24 cellular contexts compared by ENCODE assay signal in genomic region chr1:34578306-34578705, GRCh38.
DNase-seq lines count a peak whose midpoint lies in the region; ATAC-seq, FAIRE-seq and TF ChIP-seq lines count a peak whose summit lies in the region.
"Had no signal": no experiment of that assay in that cellular context is flagged by ENCODE, and none has a peak within 500 bp of the region (broad histone marks: within the 10 kb centered on the region; RNA-seq: fewer than 3 reads in every experiment).

No MANE protein-coding gene starts in this region.

- in situ Hi-C loops in HepG2 (cut with HindIII; ENCODE audit: extremely low pct_ligation_motif_present, low pct_unique_long_range_greater_than_20kb) = no loop called here

- H3K4me1 ChIP-seq in endodermal cell (ENCODE audit: control insufficient read depth, insufficient read depth, low read length) (no peaks in the 10 kb centered on the region), HepG2 (ENCODE audit: insufficient read depth, low read length) (peaks cover 21% of the 10 kb centered on the region), right lobe of liver (peaks cover 0 to 12% (median 2%) of the 10 kb centered on the region in 4 donors)
- H3K4me1 ChIP-seq: A549; BLaER1 treated with 17β-estradiol and CSF1 and Interleukin-3, amounts not matched to agents 10 nM and 100 nM; Caco-2 had no signal

- H3K4me3 ChIP-seq in endodermal cell (ENCODE audit: low read length) = no peak overlapping the region
- no peak overlapping the region for H3K4me3 ChIP-seq in HepG2 (replicated peaks in 1 of 3; ENCODE audit: insufficient read depth in 1 of 3, low read depth in 2 of 3, low read length in 3 of 3)
- no peak overlapping the region for H3K4me3 ChIP-seq in right lobe of liver
- H3K4me3 ChIP-seq in coronary artery = no peak overlapping the region
- H3K4me3 ChIP-seq: A549; BLaER1 treated with 17β-estradiol and CSF1 and Interleukin-3, amounts not matched to agents 10 nM and 100 nM; GM12878 had no signal

- H3K27me3 ChIP-seq in endodermal cell (ENCODE audit: control insufficient read depth, insufficient read depth, low read length, poor library complexity, severe bottlenecking) (no peaks in the 10 kb centered on the region), HepG2 (ENCODE audit: control insufficient read depth in 1 of 2, insufficient read depth in 2 of 2, low read length in 2 of 2) (no peaks in the 10 kb centered on the region; a peak in 2 of 5 replicates), right lobe of liver (no peaks in the 10 kb centered on the region)
- H3K27me3 ChIP-seq: BLaER1 treated with 17β-estradiol and CSF1 and Interleukin-3, amounts not matched to agents 10 nM and 100 nM had no signal

- no peak for TF ChIP-seq CTCF in endodermal cell (conservative IDR thresholded peaks at IDR 0.05)
- no peak for TF ChIP-seq CTCF in HepG2 (CRISPR knock-in tag; IDR thresholded peaks at IDR 0.05)
- TF ChIP-seq CTCF in right lobe of liver (IDR thresholded peaks at IDR 0.05) = no peak
- TF ChIP-seq CTCF in coronary artery (IDR thresholded peaks at IDR 0.05) = no peak

- H3K9ac ChIP-seq in endodermal cell (ENCODE audit: extremely low read depth, low read length, poor library complexity, severe bottlenecking) (no peak overlapping the region), HepG2 (ENCODE audit: insufficient read depth, low read depth, low read length) (no peak overlapping the region)
- H3K9ac ChIP-seq: BLaER1 treated with 17β-estradiol and CSF1 and Interleukin-3, amounts not matched to agents 10 nM and 100 nM had no signal

- CTCF ChIA-PET in HepG2 (lab: Yijun Ruan, JAX; ENCODE audit: low intra/inter-chr PET ratio, low total read pairs) = no interaction called here
- CTCF ChIA-PET in activated CD4-positive, alpha-beta memory T cell treated with anti-CD3 and anti-CD28 coated beads, Interleukin-2, amount 10 ng/mL, durations not matched to agents 7 days and 5 days (lab: Charles Lee) = no interaction called here

- TF ChIP-seq RAD21 in HepG2 (CRISPR knock-in tag; IDR thresholded peaks at IDR 0.05) = no peak

- peak; percentile 8 for DNase-seq in endodermal cell
- no peak for DNase-seq in HepG2 (ENCODE audit: low spot score)
- no peak for DNase-seq in right lobe of liver
- no peak for DNase-seq in coronary artery (ENCODE audit: low spot score)
- DNase-seq in activated CD4-positive, alpha-beta memory T cell treated with anti-CD3 and anti-CD28 coated beads, Interleukin-2, amount 10 ng/mL, durations not matched to agents 7 days and 5 days = no peak
- DNase-seq: AML-193; Caco-2; Calu3; CD4-positive, alpha-beta T cell; CD8-positive, alpha-beta T cell; DMS53; DMS79; DND-41; EL; GDM1 had no signal

- no peak overlapping the region for H2AFZ ChIP-seq in HepG2 (ENCODE audit: low read length)

- no peak overlapping the region for H3K27ac ChIP-seq in endodermal cell (ENCODE audit: low read depth, low read length)
- no peak overlapping the region for H3K27ac ChIP-seq in HepG2 (ENCODE audit: extremely low read length, insufficient read depth, low read length)
- peak overlapping the region in 1 of 3 donors; percentile 5 for H3K27ac ChIP-seq in right lobe of liver
- H3K27ac ChIP-seq in coronary artery = no peak overlapping the region
- H3K27ac ChIP-seq: 22Rv1; A549; BLaER1 treated with 17β-estradiol and CSF1 and Interleukin-3, amounts not matched to agents 10 nM and 100 nM; C4-2B had no signal

- H3K4me2 ChIP-seq in HepG2 (ENCODE audit: low read depth, low read length) = no peak overlapping the region
- H3K4me2 ChIP-seq: A549; BLaER1 treated with 17β-estradiol and CSF1 and Interleukin-3, amounts not matched to agents 10 nM and 100 nM had no signal

- no TSS peak for BruUV-seq in HepG2 (replicated peaks; lab: Mats Ljungman, UMichigan)

- no peaks in the 10 kb centered on the region for H3K36me3 Mint-ChIP-seq in endodermal cell (ENCODE audit: low read depth)
- H3K36me3 Mint-ChIP-seq in activated CD4-positive, alpha-beta memory T cell treated with anti-CD3 and anti-CD28 coated beads, Interleukin-2, amount 10 ng/mL, durations not matched to agents 7 days and 5 days (ENCODE audit: low read depth) = no peaks in the 10 kb centered on the region
- H3K36me3 Mint-ChIP-seq: CD8-positive, alpha-beta T cell had no signal

- H3K36me3 ChIP-seq in endodermal cell (ENCODE audit: control insufficient read depth, insufficient read depth, low read length) = no peaks in the 10 kb centered on the region
- no peaks in the 10 kb centered on the region for H3K36me3 ChIP-seq in HepG2 (replicated peaks in 1 of 2; ENCODE audit: control insufficient read depth in 1 of 2, insufficient read depth in 2 of 2, low read length in 2 of 2)
- H3K36me3 ChIP-seq in right lobe of liver = no peaks in the 10 kb centered on the region
- H3K36me3 ChIP-seq: BLaER1 treated with 17β-estradiol and CSF1 and Interleukin-3, amounts not matched to agents 10 nM and 100 nM had no signal

- POLR2A ChIA-PET in HepG2 (lab: Yijun Ruan, JAX) = no interaction called here
- POLR2A ChIA-PET in activated CD4-positive, alpha-beta memory T cell treated with anti-CD3 and anti-CD28 coated beads, Interleukin-2, amount 10 ng/mL, durations not matched to agents 7 days and 5 days (lab: Charles Lee) = no interaction called here

- H3K27ac Mint-ChIP-seq in endodermal cell = no peak overlapping the region
- H3K27ac Mint-ChIP-seq in activated CD4-positive, alpha-beta memory T cell treated with anti-CD3 and anti-CD28 coated beads, Interleukin-2, amount 10 ng/mL, durations not matched to agents 7 days and 5 days = no peak overlapping the region
- H3K27ac Mint-ChIP-seq: B cell; CD4-positive, alpha-beta T cell; CD8-positive, alpha-beta T cell had no signal

- FAIRE-seq in HepG2 (lab: Jason Lieb, UNC) = no peak
- FAIRE-seq: A549, D721Med, GM12878, GM12892, GM18507 had no signal

- H3K4me3 Mint-ChIP-seq in endodermal cell = no peak overlapping the region
- H3K4me3 Mint-ChIP-seq in activated CD4-positive, alpha-beta memory T cell treated with anti-CD3 and anti-CD28 coated beads, Interleukin-2, amount 10 ng/mL, durations not matched to agents 7 days and 5 days = no peak overlapping the region
- H3K4me3 Mint-ChIP-seq: B cell; CD4-positive, alpha-beta T cell; CD8-positive, alpha-beta T cell had no signal

- H3K9me3 Mint-ChIP-seq in endodermal cell = no peaks in the 10 kb centered on the region
- H3K9me3 Mint-ChIP-seq in activated CD4-positive, alpha-beta memory T cell treated with anti-CD3 and anti-CD28 coated beads, Interleukin-2, amount 10 ng/mL, durations not matched to agents 7 days and 5 days = no peaks in the 10 kb centered on the region
- H3K9me3 Mint-ChIP-seq: CD4-positive, alpha-beta T cell; CD8-positive, alpha-beta T cell had no signal

- H3K9me3 ChIP-seq in endodermal cell (ENCODE audit: control insufficient read depth, low read length) = no peaks in the 10 kb centered on the region
- H3K9me3 ChIP-seq in HepG2 (ENCODE audit: low read length) = no peaks in the 10 kb centered on the region
- H3K9me3 ChIP-seq in right lobe of liver = no peaks in the 10 kb centered on the region
- H3K9me3 ChIP-seq: A549, Caco-2 had no signal

- intact Hi-C loops in HepG2 (cut with micrococcal nuclease; ENCODE audit: unreplicated experiment) (no loop called here), right lobe of liver (cut with DNase I) (no loop called here)

- no peaks in the 10 kb centered on the region for H3K79me2 ChIP-seq in HepG2 (ENCODE audit: insufficient read depth, low read length)

- no peaks in the 10 kb centered on the region for H4K20me1 ChIP-seq in HepG2 (ENCODE audit: insufficient read depth, low read length)
- H4K20me1 ChIP-seq: BLaER1 treated with 17β-estradiol and CSF1 and Interleukin-3, amounts not matched to agents 10 nM and 100 nM had no signal

- WGBS in endodermal cell (ENCODE audit: insufficient coverage in 1 of 2, insufficient read length in 1 of 2), 2 experiments = 72 to 77% methylated on average over 3 of the region's 3 CpGs
- 2% methylated on average over 3 of the region's 3 CpGs for WGBS in HepG2 (ENCODE audit: low lambda C conversion rate)
- 33% methylated on average over 3 of the region's 3 CpGs for WGBS in right lobe of liver (ENCODE audit: insufficient coverage, low coverage, low lambda C conversion rate, missing lambda C conversion rate)

- no peak for ATAC-seq in HepG2
- ATAC-seq in right lobe of liver = peak; percentile 77 to 85 (median 82)
- ATAC-seq: A549; CD8-positive, alpha-beta T cell; GM12878 had no signal

- peaks cover 5% of the 10 kb centered on the region for H3K27me3 Mint-ChIP-seq in endodermal cell (ENCODE audit: insufficient read depth)
- peaks cover 5% of the 10 kb centered on the region for H3K27me3 Mint-ChIP-seq in activated CD4-positive, alpha-beta memory T cell treated with anti-CD3 and anti-CD28 coated beads, Interleukin-2, amount 10 ng/mL, durations not matched to agents 7 days and 5 days

- peaks cover 9% of the 10 kb centered on the region for H3K4me1 Mint-ChIP-seq in endodermal cell
- H3K4me1 Mint-ChIP-seq in activated CD4-positive, alpha-beta memory T cell treated with anti-CD3 and anti-CD28 coated beads, Interleukin-2, amount 10 ng/mL, durations not matched to agents 7 days and 5 days = no peaks in the 10 kb centered on the region
- H3K4me1 Mint-ChIP-seq: B cell had no signal

- TF ChIP-seq POLR2A in HepG2 (IDR thresholded peaks at IDR 0.05; ENCODE audit: insufficient read depth in 1 of 2, low read depth in 2 of 2, low read length in 2 of 2) = no peak
- TF ChIP-seq POLR2A in right lobe of liver (IDR thresholded peaks at IDR 0.05) = no peak

- TF ChIP-seq EP300 in HepG2 (IDR thresholded peaks at IDR 0.05; ENCODE audit: low read depth in 2 of 2, low read length in 2 of 2) (no peak), HepG2 (CRISPR knock-in tag; IDR thresholded peaks at IDR 0.05; ENCODE audit: borderline replicate concordance) (no peak)

TF ChIP-seq in HepG2, 621 proteins besides CTCF, POLR2A, EP300 and RAD21:
- TF ChIP-seq HNF4A (CRISPR knock-in tag; IDR thresholded peaks at IDR 0.05) = 0 out of 2 replicates have a peak, but pooled peaks have one; percentile 7
- TF ChIP-seq ZNF7 (CRISPR knock-in tag; IDR thresholded peaks at IDR 0.05) = no peak
